ENCODE assay signal across 8 cellular contexts in genomic region chr9:33466565-33467495, GRCh38. TPM values are rescaled to one million over a fixed set of nuclear protein-coding genes. Genes with fewer than 3 reads are reported as not detected.
A peak's percentile ranks its signal among the peaks of the same experiment; 100 is the strongest.
DNase-seq lines count a peak whose midpoint lies in the region; ATAC-seq and TF ChIP-seq lines count a peak whose summit lies in the region.

No MANE protein-coding gene starts in this region.

- TF ChIP-seq CTCF in ovary (IDR thresholded peaks at IDR 0.05): peak; percentile 75 to 83 (median 80)
- peak; percentile 74 to 84 (median 81) for TF ChIP-seq CTCF in vagina (IDR thresholded peaks at IDR 0.05)

- ATAC-seq in activated T-cell treated with anti-CD3 and anti-CD28 coated beads, Interleukin-2, amount 50 U/mL, for 4 hours: peak; percentile 76 to 78

- TF ChIP-seq EP300 in ovary (IDR thresholded peaks at IDR 0.05): no peak

- peaks cover 54% of the 10 kb centered on the region for H3K36me3 Mint-ChIP-seq in activated T-cell treated with anti-CD3 and anti-CD28 coated beads, Interleukin-2, amount 50 U/mL, for 4 hours (ENCODE audit: insufficient read depth)

- no peaks in the 10 kb centered on the region for H3K36me3 ChIP-seq in ovary
- peaks cover 0 to 89% of the 10 kb centered on the region in 2 donors for H3K36me3 ChIP-seq in vagina

- H3K9me3 Mint-ChIP-seq in activated T-cell treated with anti-CD3 and anti-CD28 coated beads, Interleukin-2, amount 50 U/mL, for 4 hours: no peaks in the 10 kb centered on the region

- intact Hi-C loops in ovary (cut with DNase I): loop anchor here in 3 of 4 donors (2.0 to 10.0 kb wide), 5 partner anchors 55 to 182 kb away; no protein-coding TSS in a partner anchor
- intact Hi-C loops in vagina (cut with DNase I): loop anchor here (5.0 kb wide), 1 partner anchor 90 kb away; no protein-coding TSS in a partner anchor

- no peak overlapping the region for H3K4me3 Mint-ChIP-seq in activated T-cell treated with anti-CD3 and anti-CD28 coated beads, Interleukin-2, amount 50 U/mL, for 4 hours

- no peaks in the 10 kb centered on the region for H3K27me3 Mint-ChIP-seq in activated T-cell treated with anti-CD3 and anti-CD28 coated beads, Interleukin-2, amount 50 U/mL, for 4 hours (ENCODE audit: low read depth)

- H3K4me3 ChIP-seq in ovary (no peak overlapping the region), vagina (no peak overlapping the region)

- WGBS in ovary, 3 donors: 73 to 76% (median 75%) methylated on average over 24 of the region's 24 CpGs

- H3K4me1 ChIP-seq in ovary (ENCODE audit: insufficient read depth) (no peaks in the 10 kb centered on the region), vagina (peaks cover 2% of the 10 kb centered on the region)

- DNase-seq in SKM-1 treated with dmso at 0.1 percent for 144 hours (lab: John Stamatoyannopoulos, UW; ENCODE audit: unreplicated experiment) (peak; percentile 17), SKM-1 (lab: John Stamatoyannopoulos, UW; ENCODE audit: unreplicated experiment) (no peak), NCI-H748 treated with DMSO at 0.1 percent for 48 hours (lab: John Stamatoyannopoulos, UW) (peak; percentile 3), fibroblast of peridontal ligament (ENCODE audit: extremely low read depth) (peak; percentile 30), ovary (peak; percentile 36 to 74 (median 73)), vagina (ENCODE audit: extremely low spot score in 2 of 2) (peak in 1 of 2 donors; percentile 82), hippocampal formation (lab: John Stamatoyannopoulos, UW) (no peak)
- peak; percentile 79 for DNase-seq in activated T-cell treated with anti-CD3 and anti-CD28 coated beads, Interleukin-2, amount 50 U/mL, for 4 hours

- H3K9me3 ChIP-seq in ovary: no peaks in the 10 kb centered on the region
- no peaks in the 10 kb centered on the region for H3K9me3 ChIP-seq in vagina

- H3K27me3 ChIP-seq in ovary: no peaks in the 10 kb centered on the region
- no peaks in the 10 kb centered on the region for H3K27me3 ChIP-seq in vagina

- peak overlapping the region in 1 of 2 donors; percentile 1 for H3K27ac ChIP-seq in ovary
- no peak overlapping the region for H3K27ac ChIP-seq in vagina

- no peak for TF ChIP-seq POLR2A in ovary (IDR thresholded peaks at IDR 0.05)
- no peak for TF ChIP-seq POLR2A in vagina (IDR thresholded peaks at IDR 0.05)

- peaks cover 9% of the 10 kb centered on the region for H3K4me1 Mint-ChIP-seq in activated T-cell treated with anti-CD3 and anti-CD28 coated beads, Interleukin-2, amount 50 U/mL, for 4 hours (ENCODE audit: low read depth)

RNA-seq across cellular contexts. Expression of gene NOL6, which starts 6.9 kb away (rescaled TPM):
- 100 to 1,000 TPM; 150 to 170 (median 165) TPM for total RNA-seq in activated T-cell treated with anti-CD3 and anti-CD28 coated beads, Interleukin-2, amount 50 U/mL, for 4 hours
- total RNA-seq in ovary (10 to 100 TPM; 11.7 to 50.5 (median 27.4) TPM), vagina (25.3 TPM)
- 10 to 100 TPM; 14.5 to 17.6 TPM for polyA plus RNA-seq in ovary

RNA-seq across cellular contexts. Expression of gene AQP3, which starts 19.4 kb away (rescaled TPM):
- total RNA-seq in activated T-cell treated with anti-CD3 and anti-CD28 coated beads, Interleukin-2, amount 50 U/mL, for 4 hours: 1 to 10 TPM; 4.5 to 5.5 (median 5.3) TPM
- total RNA-seq in ovary (10 to 100 TPM in 3 of 7 donors, 1 to 10 TPM in 4; 7.4 to 47.2 (median 9.9) TPM), vagina (868 TPM)
- 1 to 10 TPM; 5.6 to 6.6 TPM for polyA plus RNA-seq in ovary

RNA-seq across cellular contexts. Expression of gene ANKRD18B, which starts 57.2 kb away (rescaled TPM):
- total RNA-seq in activated T-cell treated with anti-CD3 and anti-CD28 coated beads, Interleukin-2, amount 50 U/mL, for 4 hours: 1 to 10 TPM in 1 of 3 donors, not detected in 2; 2.4 TPM
- total RNA-seq in ovary (1 to 10 TPM in 1 of 7 donors, under 1 TPM in 1, not detected in 5; 0.56 to 2.8 TPM), vagina (5.9 TPM)
- polyA plus RNA-seq in ovary: under 1 TPM in 1 of 2 donors, not detected in 1; 0.35 TPM

Comparison
In these comparisons a context has a peak if more than half of its experiments do, and no peak if none do; other contexts are left out.
1. DNase-seq: peak in SKM-1 treated with dmso at 0.1 percent for 144 hours (single experiment), NCI-H748 treated with DMSO at 0.1 percent for 48 hours (single experiment), activated T-cell treated with anti-CD3 and anti-CD28 coated beads, Interleukin-2, amount 50 U/mL, for 4 hours (single experiment), fibroblast of peridontal ligament (single experiment) and ovary (5 of 5); none in SKM-1 (single experiment) and hippocampal formation (0 of 2).
2. RNA of gene AQP3, which starts 19.4 kb away (total RNA-seq): 868 TPM in vagina (single experiment); 7.4 to 47.2 TPM in ovary and 4.5 to 5.5 TPM in activated T-cell treated with anti-CD3 and anti-CD28 coated beads, Interleukin-2, amount 50 U/mL, for 4 hours; every median in the first group is over 10 times any median in the second.